8 cellular contexts compared by ENCODE assay signal in genomic region chr4:153249199-153250154, GRCh38. TPM values are rescaled to one million over a fixed set of nuclear protein-coding genes. Genes with fewer than 3 reads are reported as not detected.
DNase-seq lines count a peak whose midpoint lies in the region; ATAC-seq and TF ChIP-seq lines count a peak whose summit lies in the region.

No MANE protein-coding gene starts in this region.

- intact Hi-C loops in activated CD4-positive, alpha-beta T cell treated with anti-CD3 and anti-CD28 coated beads, Interleukin-2, amount 10 ng/mL, durations not matched to agents 24 days and 14 days (cut with micrococcal nuclease) = loop anchor here (2.0 kb wide), 2 partner anchors 27 to 97 kb away; no protein-coding TSS in a partner anchor
- intact Hi-C loops in left colon (cut with DNase I, micrococcal nuclease) = no loop called here

- DNase-seq in AG08395 (ENCODE audit: low spot score) (peak; percentile 95), NCI-H446 (lab: John Stamatoyannopoulos, UW) (peak; percentile 41 to 89), coronary artery (ENCODE audit: low spot score) (peak; percentile 76), left colon (peak; percentile 87 to 91)
- DNase-seq in activated CD4-positive, alpha-beta T cell treated with anti-CD3 and anti-CD28 coated beads, Interleukin-2, amount 10 ng/mL, durations not matched to agents 24 days and 14 days = peak; percentile 95
- DNase-seq in stimulated activated CD4-positive, alpha-beta T cell treated with anti-CD3 and anti-CD28 coated beads, Interleukin-2, amount 100 ng/mL, for 4 hours (ENCODE audit: low read depth) = peak; percentile 85

- no peak for TF ChIP-seq CTCF in coronary artery (IDR thresholded peaks at IDR 0.05)

- peak overlapping the region; percentile 73 for H3K4me3 ChIP-seq in coronary artery

- peaks cover 9% of the 10 kb centered on the region for H3K4me1 Mint-ChIP-seq in activated CD4-positive, alpha-beta T cell treated with anti-CD3 and anti-CD28 coated beads, Interleukin-2, amount 10 ng/mL, durations not matched to agents 24 days and 14 days

- H3K27ac ChIP-seq in coronary artery = peak overlapping the region in 1 of 2 donors; percentile 50

- peak overlapping the region; percentile 83 for H3K27ac Mint-ChIP-seq in activated CD4-positive, alpha-beta T cell treated with anti-CD3 and anti-CD28 coated beads, Interleukin-2, amount 10 ng/mL, durations not matched to agents 24 days and 14 days

- ATAC-seq in GM19023 (IDR thresholded peaks at IDR 0.05; ENCODE audit: unreplicated experiment) (peak; percentile 99), HG03139 (IDR thresholded peaks at IDR 0.05; ENCODE audit: unreplicated experiment) (peak; percentile 98), left colon (peak; percentile 76)

- peak overlapping the region; percentile 89 for H3K4me3 Mint-ChIP-seq in activated CD4-positive, alpha-beta T cell treated with anti-CD3 and anti-CD28 coated beads, Interleukin-2, amount 10 ng/mL, durations not matched to agents 24 days and 14 days

- peaks cover 2% of the 10 kb centered on the region for H3K27me3 Mint-ChIP-seq in activated CD4-positive, alpha-beta T cell treated with anti-CD3 and anti-CD28 coated beads, Interleukin-2, amount 10 ng/mL, durations not matched to agents 24 days and 14 days

- H3K9me3 Mint-ChIP-seq in activated CD4-positive, alpha-beta T cell treated with anti-CD3 and anti-CD28 coated beads, Interleukin-2, amount 10 ng/mL, durations not matched to agents 24 days and 14 days = no peaks in the 10 kb centered on the region

- H3K36me3 Mint-ChIP-seq in activated CD4-positive, alpha-beta T cell treated with anti-CD3 and anti-CD28 coated beads, Interleukin-2, amount 10 ng/mL, durations not matched to agents 24 days and 14 days (ENCODE audit: low read depth) = no peaks in the 10 kb centered on the region

RNA-seq across cellular contexts. Expression of gene TRIM2, which starts 45.2 kb away (rescaled TPM):
- 0.21 TPM in 1 of 2 replicates, not detected in the other for total RNA-seq in activated CD4-positive, alpha-beta T cell treated with anti-CD3 and anti-CD28 coated beads, Interleukin-2, amount 10 ng/mL, durations not matched to agents 24 days and 14 days
- total RNA-seq in left colon = 100 to 1,000 TPM; 123 to 145 TPM

Comparison
In these comparisons a context has a peak if more than half of its experiments do, and no peak if none do; other contexts are left out.
1. RNA of gene TRIM2, which starts 45.2 kb away (total RNA-seq): 123 to 145 TPM in left colon; 0.21 TPM in activated CD4-positive, alpha-beta T cell treated with anti-CD3 and anti-CD28 coated beads, Interleukin-2, amount 10 ng/mL, durations not matched to agents 24 days and 14 days; every median in the first group is over 100 times any median in the second.
2. Peak in every context shown above with its lines, with median percentiles within 50 percentile points of each other: DNase-seq and ATAC-seq.